ENCODE assay signal across 34 cellular contexts in genomic region chr2:185757356-185757755, GRCh38. TPM values are rescaled to one million over a fixed set of nuclear protein-coding genes. Genes with fewer than 3 reads are reported as not detected.
DNase-seq lines count a peak whose midpoint lies in the region; ATAC-seq, FAIRE-seq and TF ChIP-seq lines count a peak whose summit lies in the region.
"Had no signal": no experiment of that assay in that cellular context is flagged by ENCODE, and none has a peak within 500 bp of the region (broad histone marks: within the 10 kb centered on the region; RNA-seq: fewer than 3 reads in every experiment).

No MANE protein-coding gene starts in this region.

- no peaks in the 10 kb centered on the region for H3K4me1 ChIP-seq in astrocyte (ENCODE audit: insufficient read depth, low read length)
- no peaks in the 10 kb centered on the region for H3K4me1 ChIP-seq in osteoblast (ENCODE audit: insufficient read depth, low read length)
- H3K4me1 ChIP-seq: ascending aorta, esophagus muscularis mucosa, pancreas, tibial nerve had no signal

- H4K20me1 ChIP-seq in astrocyte (ENCODE audit: insufficient read depth, low read length) (no peaks in the 10 kb centered on the region), osteoblast (ENCODE audit: insufficient read depth, low read length) (no peaks in the 10 kb centered on the region)

- H3K36me3 Mint-ChIP-seq in astrocyte (ENCODE audit: low read depth, unreplicated experiment) = no peaks in the 10 kb centered on the region
- H3K36me3 Mint-ChIP-seq: activated naive CD8-positive, alpha-beta T cell treated with anti-CD3 and anti-CD28 coated beads for 36 hours; CD4-positive, alpha-beta memory T cell; immature natural killer cell; memory B cell had no signal

- no peaks in the 10 kb centered on the region for H3K9me3 Mint-ChIP-seq in astrocyte (ENCODE audit: unreplicated experiment)

- H3K4me2 ChIP-seq in astrocyte (ENCODE audit: low read length) (no peak overlapping the region), osteoblast (ENCODE audit: insufficient read depth, low read length) (no peak overlapping the region)

- H2AFZ ChIP-seq in astrocyte (ENCODE audit: low read depth, low read length) (no peak overlapping the region), osteoblast (ENCODE audit: low read length) (no peak overlapping the region)

- H3K4me3 Mint-ChIP-seq in astrocyte (ENCODE audit: unreplicated experiment) = no peak overlapping the region
- H3K4me3 Mint-ChIP-seq: activated naive CD8-positive, alpha-beta T cell treated with anti-CD3 and anti-CD28 coated beads for 36 hours; B cell; CD4-positive, alpha-beta memory T cell; central memory CD8-positive, alpha-beta T cell; dendritic cell treated with granulocyte-macrophage colony-stimulating factor and Interleukin-4, amounts not matched to agents 40 ng/mL and 50 ng/mL, for 4 days; immature natural killer cell; memory B cell had no signal

- no peaks in the 10 kb centered on the region for H3K79me2 ChIP-seq in astrocyte (ENCODE audit: insufficient read depth, low read length)
- no peaks in the 10 kb centered on the region for H3K79me2 ChIP-seq in osteoblast (ENCODE audit: insufficient read depth, low read length)

- DNase-seq in A172 (ENCODE audit: low spot score) = peak; percentile 8
- peak; percentile 34 for DNase-seq in HS-5 (ENCODE audit: low read depth)
- DNase-seq in astrocyte (ENCODE audit: low read depth) = peak; percentile 32
- peak; percentile 57 for DNase-seq in fibroblast of mammary gland (ENCODE audit: low read depth)
- no peak for DNase-seq in NCI-H82 treated with DMSO at 0.1 percent for 48 hours (lab: John Stamatoyannopoulos, UW; ENCODE audit: unreplicated experiment)
- DNase-seq in LoVo (ENCODE audit: low spot score) = no peak
- DNase-seq in osteoblast (ENCODE audit: insufficient read length, low spot score, missing footprints) = no peak
- DNase-seq: activated CD4-positive, alpha-beta T cell treated with anti-CD3 and anti-CD28 coated beads for 4 hours; activated gamma-delta T cell; activated naive CD8-positive, alpha-beta T cell treated with anti-CD3 and anti-CD28 coated beads for 36 hours; activated T-cell treated with anti-CD3 and anti-CD28 coated beads for 4 hours; CD4-positive, alpha-beta memory T cell; EL; GOT3; immature natural killer cell; Karpas-422; NCI-H1436; NCI-H748 treated with DMSO at 0.1 percent for 48 hours; pancreas; retina; stimulated activated CD4-positive, alpha-beta T cell treated with anti-CD3 and anti-CD28 coated beads, Interleukin-1b, Interleukin-23, amount 100 ng/mL, for 48 hours; stimulated activated CD8-positive, alpha-beta memory T cell treated with anti-CD3 and anti-CD28 coated beads, Interleukin-4, amount 100 ng/mL, for 48 hours; SW 1271 had no signal

- no peak overlapping the region for H3K27ac ChIP-seq in astrocyte (ENCODE audit: low read depth, low read length)
- H3K27ac ChIP-seq in osteoblast (ENCODE audit: low read depth, low read length) = no peak overlapping the region
- H3K27ac ChIP-seq: ascending aorta, esophagus muscularis mucosa, pancreas, tibial nerve, VCaP had no signal

- FAIRE-seq in astrocyte (lab: Jason Lieb, UNC) = no peak
- FAIRE-seq: pancreas, RCC 7860 had no signal

- H3K9me3 ChIP-seq in astrocyte (ENCODE audit: insufficient read depth, low read depth, low read length) (no peaks in the 10 kb centered on the region), osteoblast (ENCODE audit: low read depth, low read length) (no peaks in the 10 kb centered on the region)
- H3K9me3 ChIP-seq: ascending aorta, esophagus muscularis mucosa, pancreas, tibial nerve had no signal

- H3K4me3 ChIP-seq in astrocyte (ENCODE audit: insufficient read depth, low read depth, low read length) (no peak overlapping the region), fibroblast of mammary gland (ENCODE audit: control insufficient read depth, low read depth, low read length) (no peak overlapping the region), osteoblast (ENCODE audit: insufficient read depth, low read length) (no peak overlapping the region)
- H3K4me3 ChIP-seq: ascending aorta, esophagus muscularis mucosa, pancreas, tibial nerve had no signal

- no peak for ATAC-seq in HG03354 (IDR thresholded peaks at IDR 0.05; ENCODE audit: poor library complexity, severe bottlenecking, unreplicated experiment)
- ATAC-seq: left lobe of liver, pancreas had no signal

- TF ChIP-seq CTCF in astrocyte (IDR thresholded peaks at IDR 0.05; ENCODE audit: insufficient read depth, low read depth, low read length) (no peak), fibroblast of mammary gland (conservative IDR thresholded peaks at IDR 0.05; ENCODE audit: control insufficient read depth, insufficient read depth, low read depth, low read length) (no peak), osteoblast (IDR thresholded peaks at IDR 0.05; ENCODE audit: extremely low read depth, low read depth, low read length) (no peak)

- no peak overlapping the region for H3K9ac ChIP-seq in astrocyte (ENCODE audit: low read length)

- no peaks in the 10 kb centered on the region for H3K4me1 Mint-ChIP-seq in astrocyte (ENCODE audit: low read depth, unreplicated experiment)
- H3K4me1 Mint-ChIP-seq: activated naive CD8-positive, alpha-beta T cell treated with anti-CD3 and anti-CD28 coated beads for 36 hours; B cell; CD4-positive, alpha-beta memory T cell; central memory CD8-positive, alpha-beta T cell; immature natural killer cell; memory B cell had no signal

- no peak overlapping the region for H3K27ac Mint-ChIP-seq in astrocyte (ENCODE audit: unreplicated experiment)
- H3K27ac Mint-ChIP-seq: activated naive CD8-positive, alpha-beta T cell treated with anti-CD3 and anti-CD28 coated beads for 36 hours; B cell; CD4-positive, alpha-beta memory T cell; dendritic cell treated with granulocyte-macrophage colony-stimulating factor and Interleukin-4, amounts not matched to agents 40 ng/mL and 50 ng/mL, for 4 days; immature natural killer cell; memory B cell had no signal

- H3K36me3 ChIP-seq in astrocyte (ENCODE audit: insufficient read depth, low read length) = no peaks in the 10 kb centered on the region
- no peaks in the 10 kb centered on the region for H3K36me3 ChIP-seq in osteoblast (ENCODE audit: insufficient read depth, low read length)
- H3K36me3 ChIP-seq: ascending aorta, esophagus muscularis mucosa, pancreas, tibial nerve had no signal

- H3K27me3 Mint-ChIP-seq in astrocyte (ENCODE audit: low read depth, unreplicated experiment) = no peaks in the 10 kb centered on the region
- H3K27me3 Mint-ChIP-seq: activated naive CD8-positive, alpha-beta T cell treated with anti-CD3 and anti-CD28 coated beads for 36 hours; B cell; CD4-positive, alpha-beta memory T cell; central memory CD8-positive, alpha-beta T cell; dendritic cell treated with granulocyte-macrophage colony-stimulating factor and Interleukin-4, amounts not matched to agents 40 ng/mL and 50 ng/mL, for 4 days; memory B cell had no signal

- H3K27me3 ChIP-seq in astrocyte (ENCODE audit: insufficient read depth, low read length) (no peaks in the 10 kb centered on the region), osteoblast (ENCODE audit: insufficient read depth, low read length) (no peaks in the 10 kb centered on the region)
- H3K27me3 ChIP-seq: ascending aorta, esophagus muscularis mucosa, pancreas, tibial nerve had no signal

RNA-seq across cellular contexts. Expression of gene FSIP2, which starts 18.8 kb away (rescaled TPM):
- 0.03 TPM in 1 of 2 replicates, not detected in the other for total RNA-seq in A172 (2014; rRNA removed; shearing (Covaris generic))
- total RNA-seq in astrocyte (0.77 and 0.86 TPM in 2 replicates), osteoblast (under 0.01 TPM in 2 replicates)
- total RNA-seq: activated naive CD8-positive, alpha-beta T cell treated with anti-CD3 and anti-CD28 coated beads for 36 hours had no signal

Comparison
In these comparisons a context has a peak if more than half of its experiments do, and no peak if none do; other contexts are left out.
1. DNase-seq: peak in A172 (single experiment), HS-5 (single experiment), astrocyte (single experiment) and fibroblast of mammary gland (single experiment); none in NCI-H82 treated with DMSO at 0.1 percent for 48 hours (single experiment), LoVo (single experiment) and osteoblast (single experiment).